ENCODE assay signal across 16 cellular contexts in the genomic region with DNA sequence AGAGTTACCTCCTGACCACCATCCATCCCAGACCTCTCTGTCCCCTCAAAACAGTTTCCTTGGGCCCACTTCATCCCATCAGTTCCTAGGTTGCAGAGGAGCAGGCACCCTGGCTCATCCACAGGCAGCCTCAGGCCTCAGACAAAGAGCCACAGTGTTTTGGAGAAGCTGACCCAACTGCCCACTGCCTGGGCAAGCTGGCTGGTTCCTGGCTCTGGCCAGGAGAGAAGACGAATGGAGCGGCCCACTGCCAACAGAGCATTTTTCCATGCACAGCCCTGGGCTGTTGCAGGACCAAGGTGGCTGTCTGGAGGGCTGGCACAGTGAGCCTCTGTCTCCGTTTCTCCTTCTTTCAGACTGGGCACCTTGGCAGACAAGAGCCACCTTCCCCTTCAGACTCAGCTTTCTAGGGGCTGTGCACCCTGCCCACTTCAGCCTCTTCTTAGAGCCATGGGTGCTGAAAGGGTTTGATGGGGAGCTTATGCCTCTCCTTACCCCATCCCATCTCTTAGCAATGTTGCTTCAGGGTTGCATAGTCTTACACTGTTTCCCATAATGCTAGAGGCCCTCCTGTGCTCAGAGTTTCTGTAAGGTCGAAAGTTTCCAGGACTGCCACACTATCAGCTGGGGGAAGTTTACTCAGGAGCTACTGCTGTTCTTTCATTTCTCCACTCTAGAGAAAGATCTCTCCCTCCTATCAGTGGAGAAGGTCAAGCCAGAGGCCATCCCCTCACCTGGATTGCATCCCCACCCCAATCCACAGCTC. TPM values are rescaled to one million over a fixed set of nuclear protein-coding genes. Genes with fewer than 3 reads are reported as not detected.
DNase-seq lines count a peak whose midpoint lies in the region; ATAC-seq and TF ChIP-seq lines count a peak whose summit lies in the region.
"Had no signal": no experiment of that assay in that cellular context is flagged by ENCODE, and none has a peak within 500 bp of the region (broad histone marks: within the 10 kb centered on the region; RNA-seq: fewer than 3 reads in every experiment).

No MANE protein-coding gene starts in this region.

- peaks cover 18% of the 10 kb centered on the region for H3K4me1 ChIP-seq in lower lobe of right lung
- H3K4me1 ChIP-seq in sigmoid colon: peaks cover 0 to 34% (median 30%) of the 10 kb centered on the region in 4 donors
- H3K4me1 ChIP-seq: colonic mucosa had no signal

- peak overlapping the region; percentile 36 for H3K4me3 ChIP-seq in lower lobe of right lung
- peak overlapping the region in 3 of 4 donors; percentile 29 to 38 (median 32) for H3K4me3 ChIP-seq in sigmoid colon
- H3K4me3 ChIP-seq: colonic mucosa had no signal

- no TSS peak for BruUV-seq in Calu3 (replicated peaks; lab: Mats Ljungman, UMichigan)

- H3K27me3 ChIP-seq in lower lobe of right lung (ENCODE audit: low read depth) (no peaks in the 10 kb centered on the region), sigmoid colon (no peaks in the 10 kb centered on the region)
- H3K27me3 ChIP-seq: colonic mucosa had no signal

- no peaks in the 10 kb centered on the region for H3K9me3 Mint-ChIP-seq in stimulated activated naive CD8-positive, alpha-beta T cell treated with anti-CD3 and anti-CD28 coated beads, Interleukin-15, amount 100 ng/mL, for 72 hours
- H3K9me3 Mint-ChIP-seq in Calu3 (ENCODE audit: low read depth, unreplicated experiment): no peaks in the 10 kb centered on the region
- H3K9me3 Mint-ChIP-seq: T-helper 2 cell treated with Interferon-gamma antibody and Interleukin-4, amounts not matched to agents 5 μg/mL and 100 μg/mL, for 36 hours had no signal

- peaks cover 28% of the 10 kb centered on the region for H3K4me1 Mint-ChIP-seq in stimulated activated naive CD8-positive, alpha-beta T cell treated with anti-CD3 and anti-CD28 coated beads, Interleukin-15, amount 100 ng/mL, for 72 hours
- H3K4me1 Mint-ChIP-seq in Calu3 (ENCODE audit: low read depth, unreplicated experiment): no peaks in the 10 kb centered on the region

- H3K36me3 Mint-ChIP-seq in Calu3 (ENCODE audit: insufficient read depth, unreplicated experiment): no peaks in the 10 kb centered on the region

- no peak for TF ChIP-seq CTCF in lower lobe of right lung (IDR thresholded peaks at IDR 0.05)
- no peak for TF ChIP-seq CTCF in sigmoid colon (IDR thresholded peaks at IDR 0.05)
- no peak for TF ChIP-seq CTCF in Calu3 (IDR thresholded peaks at IDR 0.05; ENCODE audit: unreplicated experiment)

- H3K27me3 Mint-ChIP-seq in stimulated activated naive CD8-positive, alpha-beta T cell treated with anti-CD3 and anti-CD28 coated beads, Interleukin-15, amount 100 ng/mL, for 72 hours: peaks cover 41% of the 10 kb centered on the region
- H3K27me3 Mint-ChIP-seq in Calu3 (ENCODE audit: unreplicated experiment): peaks cover 100% of the 10 kb centered on the region

- 75 to 85% methylated on average over 4 of the region's 4 CpGs for WGBS in sigmoid colon, 2 donors

- no peak for DNase-seq in stimulated activated naive CD8-positive, alpha-beta T cell treated with anti-CD3 and anti-CD28 coated beads, Interleukin-15, Interleukin-2, amounts not matched to agents 100 U/mL and 50 U/mL, for 24 hours
- DNase-seq in stimulated activated naive CD8-positive, alpha-beta T cell treated with anti-CD3 and anti-CD28 coated beads, Interleukin-15, amount 100 ng/mL, for 72 hours: no peak
- DNase-seq in lower lobe of right lung: no peak
- no peak for DNase-seq in sigmoid colon
- DNase-seq in NCI-H774 (lab: John Stamatoyannopoulos, UW): no peak
- DNase-seq in Calu3: no peak
- no peak for DNase-seq in SW 1271 (lab: John Stamatoyannopoulos, UW)
- DNase-seq: activated CD4-positive, CD25-positive, alpha-beta regulatory T cell treated with anti-CD3 and anti-CD28 coated beads, Interleukin-2, amount 50 U/mL, for 72 hours; colonic mucosa; erythroblast; GDM1; NCI-H1105; SHP77 had no signal

- H3K27ac ChIP-seq in lower lobe of right lung: no peak overlapping the region
- peak overlapping the region; percentile 61 to 73 (median 64) for H3K27ac ChIP-seq in sigmoid colon

- no peaks in the 10 kb centered on the region for H3K9me3 ChIP-seq in lower lobe of right lung
- no peaks in the 10 kb centered on the region for H3K9me3 ChIP-seq in sigmoid colon
- H3K9me3 ChIP-seq: colonic mucosa had no signal

- TF ChIP-seq EP300 in sigmoid colon (IDR thresholded peaks at IDR 0.05): no peak

- TF ChIP-seq POLR2A in sigmoid colon (IDR thresholded peaks at IDR 0.05): no peak

- no peak overlapping the region for H3K27ac Mint-ChIP-seq in stimulated activated naive CD8-positive, alpha-beta T cell treated with anti-CD3 and anti-CD28 coated beads, Interleukin-15, amount 100 ng/mL, for 72 hours
- no peak overlapping the region for H3K27ac Mint-ChIP-seq in Calu3 (ENCODE audit: unreplicated experiment)
- H3K27ac Mint-ChIP-seq: T-helper 2 cell treated with Interferon-gamma antibody and Interleukin-4, amounts not matched to agents 5 μg/mL and 100 μg/mL, for 36 hours had no signal

- ATAC-seq in stimulated activated naive CD8-positive, alpha-beta T cell treated with anti-CD3 and anti-CD28 coated beads, Interleukin-15, Interleukin-2, amounts not matched to agents 100 U/mL and 50 U/mL, for 24 hours: peak; percentile 40
- ATAC-seq in stimulated activated naive CD8-positive, alpha-beta T cell treated with anti-CD3 and anti-CD28 coated beads, Interleukin-15, amount 100 ng/mL, for 72 hours: no peak
- ATAC-seq in lower lobe of right lung: peak in 1 of 2 donors; percentile 14
- ATAC-seq in HG03439 (IDR thresholded peaks at IDR 0.05; ENCODE audit: unreplicated experiment): no peak

- H3K36me3 ChIP-seq in lower lobe of right lung (no peaks in the 10 kb centered on the region), sigmoid colon (no peaks in the 10 kb centered on the region)
- H3K36me3 ChIP-seq: colonic mucosa had no signal

- intact Hi-C loops in lower lobe of right lung (cut with DNase I): loop anchor here (10.0 kb wide), 1 partner anchor 135 kb away; no protein-coding TSS in a partner anchor
- intact Hi-C loops in sigmoid colon (cut with DNase I): loop anchor here (10.0 kb wide), 1 partner anchor 355 kb away; no protein-coding TSS in a partner anchor
- intact Hi-C loops in Calu3 (cut with micrococcal nuclease; ENCODE audit: unreplicated experiment): no loop called here

- CTCF ChIA-PET in Calu3 (lab: Charles Lee): no interaction called here

- peak overlapping the region in 1 of 2 donors; percentile 69 for H3K4me3 Mint-ChIP-seq in stimulated activated naive CD8-positive, alpha-beta T cell treated with anti-CD3 and anti-CD28 coated beads, Interleukin-15, amount 100 ng/mL, for 72 hours
- H3K4me3 Mint-ChIP-seq in Calu3 (ENCODE audit: low read depth, unreplicated experiment): no peak overlapping the region
- H3K4me3 Mint-ChIP-seq: neural crest cell; T-helper 2 cell treated with Interferon-gamma antibody and Interleukin-4, amounts not matched to agents 5 μg/mL and 100 μg/mL, for 36 hours had no signal

RNA-seq across cellular contexts. Expression of gene FMOD, which starts 1.0 kb away (rescaled TPM):
- total RNA-seq in lower lobe of right lung: 28.9 TPM
- total RNA-seq in sigmoid colon: 10 to 100 TPM; 32.9 to 64.5 (median 40.4) TPM
- polyA plus RNA-seq in sigmoid colon: 10 to 100 TPM in 2 of 3 donors, 1 to 10 TPM in 1; 9.5 to 30.6 (median 17.5) TPM
- total RNA-seq in Calu3 (2022): not detected in 2 replicates

RNA-seq across cellular contexts. Expression of gene BTG2, which starts 44.6 kb away (rescaled TPM):
- total RNA-seq in lower lobe of right lung (96.7 TPM), sigmoid colon (100 to 1,000 TPM in 3 of 4 donors, 10 to 100 TPM in 1; 66.0 to 397 (median 180) TPM), Calu3 (2022) (2.7 and 4.9 TPM in 2 replicates)
- 10 to 100 TPM; 37.2 to 81.0 (median 63.7) TPM for polyA plus RNA-seq in sigmoid colon

Comparison
In these comparisons a context has a peak if more than half of its experiments do, and no peak if none do; other contexts are left out.
1. RNA of gene FMOD, which starts 1.0 kb away (total RNA-seq): 32.9 to 64.5 TPM in sigmoid colon and 28.9 TPM in lower lobe of right lung (single experiment); not detected in Calu3; every median in the first group is over 10 times any median in the second.
2. RNA of gene BTG2, which starts 44.6 kb away (total RNA-seq): 66.0 to 397 TPM in sigmoid colon and 96.7 TPM in lower lobe of right lung (single experiment); 2.7 to 4.9 TPM in Calu3; every median in the first group is over 10 times any median in the second.